ENCODE assay signal across 18 cellular contexts in genomic region chr7:23022831-23023230, GRCh38. TPM values are rescaled to one million over a fixed set of nuclear protein-coding genes. Genes with fewer than 3 reads are reported as not detected.
DNase-seq lines count a peak whose midpoint lies in the region; ATAC-seq and TF ChIP-seq lines count a peak whose summit lies in the region.
"Had no signal": no experiment of that assay in that cellular context is flagged by ENCODE, and none has a peak within 500 bp of the region (broad histone marks: within the 10 kb centered on the region; RNA-seq: fewer than 3 reads in every experiment).

No MANE protein-coding gene starts in this region.

- H2AK5ac ChIP-seq in IMR-90 (ENCODE audit: low read depth, low read length), result peak overlapping the region; percentile 85

- ATAC-seq in IMR-90 (ENCODE audit: low read depth), result no peak
- ATAC-seq in lower lobe of right lung, result no peak
- no peak for ATAC-seq in upper lobe of left lung (ENCODE audit: low FRiP score in 2 of 2)
- no peak for ATAC-seq in GM21367 (IDR thresholded peaks at IDR 0.05; ENCODE audit: unreplicated experiment)
- ATAC-seq in left ventricle myocardium superior, result no peak
- no peak for ATAC-seq in activated T-cell treated with anti-CD3 and anti-CD28 coated beads, Interleukin-2, amount 50 U/mL, for 72 hours (replicated peaks in 1 of 2)
- ATAC-seq: activated CD8-positive, alpha-beta T cell treated with anti-CD3 and anti-CD28 coated beads, Interleukin-2, amount 10 ng/mL, durations not matched to agents 7 days and 5 days; effector memory CD8-positive, alpha-beta T cell; HCT116; Panc1 had no signal

- no peak overlapping the region for H3K27ac Mint-ChIP-seq in activated T-cell treated with anti-CD3 and anti-CD28 coated beads, Interleukin-2, amount 50 U/mL, for 72 hours
- H3K27ac Mint-ChIP-seq: activated CD8-positive, alpha-beta T cell treated with anti-CD3 and anti-CD28 coated beads, Interleukin-2, amount 10 ng/mL, durations not matched to agents 7 days and 5 days; effector memory CD8-positive, alpha-beta T cell had no signal

- H3K4me3 Mint-ChIP-seq in activated T-cell treated with anti-CD3 and anti-CD28 coated beads, Interleukin-2, amount 50 U/mL, for 72 hours, result no peak overlapping the region
- H3K4me3 Mint-ChIP-seq: activated CD8-positive, alpha-beta T cell treated with anti-CD3 and anti-CD28 coated beads, Interleukin-2, amount 10 ng/mL, durations not matched to agents 7 days and 5 days; effector memory CD8-positive, alpha-beta T cell had no signal

- dilution Hi-C loops in IMR-90 (cut with HindIII; ENCODE audit: low sequenced_read_pairs, unreplicated experiment), result no loop called here

- H3K23ac ChIP-seq in IMR-90 (ENCODE audit: low read depth, low read length), result peak overlapping the region; percentile 55

- peaks cover 44% of the 10 kb centered on the region for H3K27me3 Mint-ChIP-seq in activated T-cell treated with anti-CD3 and anti-CD28 coated beads, Interleukin-2, amount 50 U/mL, for 72 hours (ENCODE audit: low read depth)

- peak overlapping the region; percentile 84 for H2BK20ac ChIP-seq in IMR-90 (ENCODE audit: low read depth, low read length)

- peaks cover 38% of the 10 kb centered on the region for H3K4me1 Mint-ChIP-seq in activated T-cell treated with anti-CD3 and anti-CD28 coated beads, Interleukin-2, amount 50 U/mL, for 72 hours (ENCODE audit: low read depth)

- POLR2A ChIA-PET in IMR-90 (lab: Charles Lee; ENCODE audit: unreplicated experiment), result no interaction called here

- BruUV-seq in IMR-90 (replicated peaks; lab: Mats Ljungman, UMichigan), result no TSS peak

- H3K4me3 ChIP-seq in IMR-90 (ENCODE audit: insufficient read depth, low read depth, low read length) (no peak overlapping the region), brain microvascular endothelial cell (ENCODE audit: low read depth, low read length) (no peak overlapping the region), lower lobe of right lung (no peak overlapping the region), upper lobe of left lung (no peak overlapping the region)
- H3K4me3 ChIP-seq: colonic mucosa, prostate gland had no signal

- peaks cover 0 to 8% of the 10 kb centered on the region in 2 experiments; a peak in 1 of 4 replicates for H3K79me1 ChIP-seq in IMR-90 (ENCODE audit: low read depth in 1 of 2, low read length in 2 of 2)

- peaks cover 15% of the 10 kb centered on the region for H3K4me1 ChIP-seq in IMR-90 (ENCODE audit: control insufficient read depth, insufficient read depth, low read length)
- peaks cover 20% of the 10 kb centered on the region for H3K4me1 ChIP-seq in lower lobe of right lung
- H3K4me1 ChIP-seq in upper lobe of left lung, result peaks cover 0 to 10% (median 2%) of the 10 kb centered on the region in 4 donors
- H3K4me1 ChIP-seq: colonic mucosa, prostate gland had no signal

- DNase-seq in IMR-90 (no peak), brain microvascular endothelial cell (no peak), lower lobe of right lung (no peak), upper lobe of left lung (no peak), left ventricle myocardium superior (no peak)
- DNase-seq in activated T-cell treated with anti-CD3 and anti-CD28 coated beads, Interleukin-2, amount 50 U/mL, for 72 hours, result no peak
- DNase-seq: activated CD8-positive, alpha-beta T cell treated with anti-CD3 and anti-CD28 coated beads, Interleukin-2, amount 10 ng/mL, durations not matched to agents 7 days and 5 days; activated gamma-delta T cell treated with Interleukin-2 at 50 U/mL for 16 hours; colonic mucosa; effector memory CD8-positive, alpha-beta T cell; NCI-H1417 treated with DMSO at 0.1 percent for 48 hours; NCI-H2081 treated with DMSO at 0.1 percent for 48 hours; NCI-H446 treated with DMSO at 0.1 percent for 48 hours had no signal

- TF ChIP-seq RAD21 in IMR-90 (IDR thresholded peaks at IDR 0.05; ENCODE audit: low read length), result no peak

- peak overlapping the region; percentile 24; the same call in 1 of the 2 replicates for H3K14ac ChIP-seq in IMR-90 (replicated peaks; ENCODE audit: low read depth, low read length)

- TF ChIP-seq CTCF in IMR-90 (conservative IDR thresholded peaks at IDR 0.05; ENCODE audit: low read depth, low read length) (no peak), brain microvascular endothelial cell (IDR thresholded peaks at IDR 0.05; ENCODE audit: low read depth, low read length, missing control alignments) (no peak), lower lobe of right lung (IDR thresholded peaks at IDR 0.05) (no peak), upper lobe of left lung (IDR thresholded peaks at IDR 0.05) (no peak)

- H4K8ac ChIP-seq in IMR-90 (ENCODE audit: low read depth in 2 of 2, low read length in 2 of 2), result peak overlapping the region in 1 of 2 experiments; percentile 45; a peak in 3 of 4 replicates

- H3K27me3 ChIP-seq in IMR-90 (ENCODE audit: control insufficient read depth, insufficient read depth, low read length) (no peaks in the 10 kb centered on the region), brain microvascular endothelial cell (replicated peaks) (no peaks in the 10 kb centered on the region), lower lobe of right lung (ENCODE audit: low read depth) (no peaks in the 10 kb centered on the region), upper lobe of left lung (no peaks in the 10 kb centered on the region)
- H3K27me3 ChIP-seq: colonic mucosa had no signal

- H3K36me3 ChIP-seq in IMR-90 (ENCODE audit: control insufficient read depth, insufficient read depth, low read length) (no peaks in the 10 kb centered on the region), brain microvascular endothelial cell (replicated peaks) (no peaks in the 10 kb centered on the region), lower lobe of right lung (no peaks in the 10 kb centered on the region), upper lobe of left lung (no peaks in the 10 kb centered on the region)
- H3K36me3 ChIP-seq: colonic mucosa, prostate gland had no signal

- H3K18ac ChIP-seq in IMR-90 (ENCODE audit: low read depth, low read length), result peak overlapping the region; percentile 94

- peak overlapping the region; percentile 28; the same call in 1 of the 2 replicates for H3K4me2 ChIP-seq in IMR-90 (ENCODE audit: low read depth, low read length)

- peak overlapping the region; percentile 73 for H2BK120ac ChIP-seq in IMR-90 (ENCODE audit: low read depth, low read length)

- no peak for TF ChIP-seq EP300 in upper lobe of left lung (IDR thresholded peaks at IDR 0.05)

- peak overlapping the region; percentile 55 for H2AK9ac ChIP-seq in IMR-90 (replicated peaks; ENCODE audit: low read depth, low read length, poor library complexity)

- no peaks in the 10 kb centered on the region for H4K20me1 ChIP-seq in IMR-90 (ENCODE audit: insufficient read depth, low read length)

- H3K4ac ChIP-seq in IMR-90 (ENCODE audit: low read depth, low read length), result peak overlapping the region; percentile 79

- H2AFZ ChIP-seq in IMR-90 (replicated peaks; ENCODE audit: low read length, poor library complexity), result peak overlapping the region; percentile 35

- peak overlapping the region; percentile 49; the same call in 2 of the 3 replicates for H2BK15ac ChIP-seq in IMR-90 (ENCODE audit: low read depth, low read length)

- intact Hi-C loops in IMR-90 (cut with micrococcal nuclease) (no loop called here), lower lobe of right lung (cut with DNase I) (no loop called here), left ventricle myocardium superior (cut with micrococcal nuclease) (no loop called here)

- TF ChIP-seq POLR2A in IMR-90 (IDR thresholded peaks at IDR 0.05; ENCODE audit: low read depth, low read length) (no peak), upper lobe of left lung (IDR thresholded peaks at IDR 0.05) (no peak)

- H4K91ac ChIP-seq in IMR-90 (ENCODE audit: insufficient read depth, low read depth, low read length), result peak overlapping the region; percentile 63

- peak overlapping the region; percentile 88; the same call in 1 of the 2 replicates for H3K27ac ChIP-seq in IMR-90 (ENCODE audit: insufficient read depth, low read length)
- H3K27ac ChIP-seq in brain microvascular endothelial cell, result peak overlapping the region; percentile 16
- peak overlapping the region; percentile 53 for H3K27ac ChIP-seq in lower lobe of right lung
- H3K27ac ChIP-seq in upper lobe of left lung, result peak overlapping the region in 3 of 4 donors; percentile 2 to 64 (median 43)
- H3K27ac ChIP-seq: C4-2B, colonic mucosa, prostate gland had no signal

- CTCF ChIA-PET in IMR-90 (lab: Yijun Ruan, JAX), result interaction anchor here (1.0 kb wide), 1 partner anchor 32 kb away, joined by 4 read pairs; no protein-coding TSS in a partner anchor

- H3K9me1 ChIP-seq in IMR-90 (ENCODE audit: insufficient read depth, low read length), result peaks cover 12% of the 10 kb centered on the region

- no peak overlapping the region for H3K9ac ChIP-seq in IMR-90 (ENCODE audit: low read depth, low read length)

- H3K56ac ChIP-seq in IMR-90 (ENCODE audit: extremely low read depth, insufficient read depth, low read length), result peak overlapping the region; percentile 32; the same call in 1 of the 2 replicates

- H3K9me3 Mint-ChIP-seq in activated T-cell treated with anti-CD3 and anti-CD28 coated beads, Interleukin-2, amount 50 U/mL, for 72 hours, result no peaks in the 10 kb centered on the region
- H3K9me3 Mint-ChIP-seq: effector memory CD8-positive, alpha-beta T cell had no signal

- H3K36me3 Mint-ChIP-seq in activated T-cell treated with anti-CD3 and anti-CD28 coated beads, Interleukin-2, amount 50 U/mL, for 72 hours (ENCODE audit: insufficient read depth in 2 of 2), result no peaks in the 10 kb centered on the region

- no CpG with 5 or more reads among the region's 2 CpGs for WGBS in IMR-90 (ENCODE audit: extremely low coverage in 2 of 2, insufficient read length in 1 of 2), 2 experiments
- WGBS in upper lobe of left lung, 2 donors, result 92 to 95% methylated on average over 2 of the region's 2 CpGs

- peak overlapping the region; percentile 13 for H2BK5ac ChIP-seq in IMR-90 (ENCODE audit: low read depth, low read length, poor library complexity, severe bottlenecking)

- H3K9me3 ChIP-seq in IMR-90 (ENCODE audit: control insufficient read depth, insufficient read depth, low read length), result no peaks in the 10 kb centered on the region; the same call in 1 of the 2 replicates
- H3K9me3 ChIP-seq in lower lobe of right lung, result no peaks in the 10 kb centered on the region
- no peaks in the 10 kb centered on the region for H3K9me3 ChIP-seq in upper lobe of left lung
- H3K9me3 ChIP-seq: colonic mucosa, prostate gland had no signal

- in situ Hi-C loops in IMR-90 (cut with MboI; ENCODE audit: low sequenced_read_pairs) (no loop called here), brain microvascular endothelial cell (cut with HindIII; ENCODE audit: low pct_ligation_motif_present, low sequenced_read_pairs) (no loop called here)

- H4K5ac ChIP-seq in IMR-90 (ENCODE audit: low read depth, low read length), result peak overlapping the region; percentile 87; the same call in 1 of the 2 replicates

TF ChIP-seq in IMR-90, 13 proteins besides CTCF, POLR2A, EP300 and RAD21 (continues in another document):
- no peak for TF ChIP-seq CHD1 (IDR thresholded peaks at IDR 0.05; ENCODE audit: low read depth, low read length)

RNA-seq across cellular contexts. Expression of gene HYCC1, which starts 8.9 kb away (rescaled TPM):
- total RNA-seq in IMR-90 (2012; rRNA removed), result 78.3 and 185 TPM in 2 replicates
- polyA plus RNA-seq in IMR-90 (2012; rRNA removed), result 42.9 and 44.1 TPM in 2 replicates
- polyA plus RNA-seq in IMR-90 (2012; cell fraction: cytosol; rRNA removed), result 16.8 and 23.7 TPM in 2 replicates
- polyA plus RNA-seq in IMR-90 (2012; cell fraction: nucleus; rRNA removed; ENCODE audit: low replicate concordance), result 4.9 and 30.2 TPM in 2 replicates
- 37.5 TPM for total RNA-seq in lower lobe of right lung
- total RNA-seq in upper lobe of left lung, result 10 to 100 TPM; 16.4 to 43.6 (median 38.8) TPM
- total RNA-seq in left ventricle myocardium superior, result 39.6 TPM
- 10 to 100 TPM; 25.3 to 26.0 TPM for total RNA-seq in activated T-cell treated with anti-CD3 and anti-CD28 coated beads, Interleukin-2, amount 50 U/mL, for 72 hours

Comparison
In these comparisons a context has a peak if more than half of its experiments do, and no peak if none do; other contexts are left out.
1. H3K27ac ChIP-seq: peak in every context shown above with its lines; median percentile 88 in IMR-90; 53 in lower lobe of right lung; 43 in upper lobe of left lung; 16 in brain microvascular endothelial cell.